Comparison of ENCODE assay signal across 16 cellular contexts in genomic region chr2:80002112-80002511, GRCh38.
DNase-seq lines count a peak whose midpoint lies in the region; ATAC-seq and TF ChIP-seq lines count a peak whose summit lies in the region.
"Had no signal": no experiment of that assay in that cellular context is flagged by ENCODE, and none has a peak within 500 bp of the region (broad histone marks: within the 10 kb centered on the region; RNA-seq: fewer than 3 reads in every experiment).

No MANE protein-coding gene starts in this region.

- WGBS in mesenchymal stem cell: 88% methylated on average over 2 of the region's 3 CpGs
- WGBS in smooth muscle cell (ENCODE audit: low lambda C conversion rate): 85% methylated on average over 3 of the region's 3 CpGs
- WGBS in heart right ventricle, 2 donors: 66 to 80% methylated on average over 3 of the region's 3 CpGs

- no peak overlapping the region for H3K23ac ChIP-seq in mesenchymal stem cell (ENCODE audit: low read length in 2 of 2)

- H3K36me3 ChIP-seq in mesenchymal stem cell (ENCODE audit: control insufficient read depth in 1 of 2, insufficient read depth in 2 of 2, low read depth in 1 of 2, low read length in 2 of 2) (no peaks in the 10 kb centered on the region), smooth muscle cell (ENCODE audit: low read depth) (no peaks in the 10 kb centered on the region), heart right ventricle (no peaks in the 10 kb centered on the region)
- H3K36me3 ChIP-seq: BLaER1 had no signal

- H2BK120ac ChIP-seq in mesenchymal stem cell (ENCODE audit: low read depth, low read length): no peak overlapping the region

- peaks cover 48% of the 10 kb centered on the region for H3K4me1 Mint-ChIP-seq in HFFc6 (ENCODE audit: low read depth)
- H3K4me1 Mint-ChIP-seq: CD8-positive, alpha-beta memory T cell; IgD-negative memory B cell had no signal

- no peak overlapping the region for H2AK5ac ChIP-seq in mesenchymal stem cell (ENCODE audit: low read length, severe bottlenecking)

- H3K27ac ChIP-seq in mesenchymal stem cell (ENCODE audit: low read length, poor library complexity, severe bottlenecking): peak overlapping the region; percentile 58
- peak overlapping the region; percentile 17 for H3K27ac ChIP-seq in smooth muscle cell (ENCODE audit: low read depth)
- no peak overlapping the region for H3K27ac ChIP-seq in heart right ventricle
- H3K27ac ChIP-seq: A549, BLaER1 had no signal

- no peak overlapping the region for H3K18ac ChIP-seq in mesenchymal stem cell (ENCODE audit: low read depth in 1 of 2, low read length in 2 of 2)

- H3F3A ChIP-seq in smooth muscle cell (ENCODE audit: low read depth): peaks cover 21% of the 10 kb centered on the region

- peak overlapping the region; percentile 58 for H3K4me3 Mint-ChIP-seq in HFFc6
- H3K4me3 Mint-ChIP-seq: CD8-positive, alpha-beta memory T cell; IgD-negative memory B cell had no signal

- peaks cover under 1% of the 10 kb centered on the region; the same call in 1 of the 2 replicates for H3K27me3 Mint-ChIP-seq in HFFc6 (ENCODE audit: insufficient read depth)
- H3K27me3 Mint-ChIP-seq: CD8-positive, alpha-beta memory T cell; IgD-negative memory B cell had no signal

- H2BK15ac ChIP-seq in mesenchymal stem cell (ENCODE audit: low read depth, poor library complexity, severe bottlenecking): no peak overlapping the region

- H3K4ac ChIP-seq in mesenchymal stem cell (ENCODE audit: low read depth in 1 of 2, low read length in 2 of 2): no peak overlapping the region

- no peak overlapping the region for H4K8ac ChIP-seq in mesenchymal stem cell (ENCODE audit: low read length)

- H3K14ac ChIP-seq in mesenchymal stem cell (ENCODE audit: low read length in 2 of 2): no peak overlapping the region

- H3K27me3 ChIP-seq in mesenchymal stem cell (ENCODE audit: control insufficient read depth in 1 of 2, insufficient read depth in 1 of 2, low read length in 2 of 2) (no peaks in the 10 kb centered on the region), smooth muscle cell (ENCODE audit: low read depth) (no peaks in the 10 kb centered on the region), heart right ventricle (peaks cover 0 to 7% (median 3%) of the 10 kb centered on the region in 7 donors)
- H3K27me3 ChIP-seq: BLaER1 had no signal

- H3K9me3 Mint-ChIP-seq in HFFc6: no peaks in the 10 kb centered on the region

- ATAC-seq in SK-N-SH treated with all-trans-retinoic acid at 6 μM for 48 hours: peak; percentile 45; the same call in 2 of the 3 replicates
- no peak for ATAC-seq in heart right ventricle
- ATAC-seq: A549 had no signal

- H2BK12ac ChIP-seq in mesenchymal stem cell (ENCODE audit: low read length in 2 of 2): no peak overlapping the region

- no peak overlapping the region for H4K91ac ChIP-seq in mesenchymal stem cell (ENCODE audit: low read length)

- no peak overlapping the region for H2BK5ac ChIP-seq in mesenchymal stem cell (ENCODE audit: low read depth, low read length, poor library complexity, severe bottlenecking)

- H3K9ac ChIP-seq in mesenchymal stem cell (ENCODE audit: low read length) (no peak overlapping the region), smooth muscle cell (ENCODE audit: low read depth) (no peak overlapping the region)
- H3K9ac ChIP-seq: BLaER1 had no signal

- no peaks in the 10 kb centered on the region for H3K79me1 ChIP-seq in mesenchymal stem cell (replicated peaks; ENCODE audit: low read length, poor library complexity, severe bottlenecking)

- peak overlapping the region; percentile 73 for H3K27ac Mint-ChIP-seq in HFFc6
- H3K27ac Mint-ChIP-seq: CD8-positive, alpha-beta memory T cell; IgD-negative memory B cell had no signal

- H3K4me2 ChIP-seq in mesenchymal stem cell (ENCODE audit: low read length, poor library complexity, severe bottlenecking) (no peak overlapping the region), smooth muscle cell (peak overlapping the region; percentile 30)
- H3K4me2 ChIP-seq: A549, BLaER1 had no signal

- H3K9me3 ChIP-seq in mesenchymal stem cell (ENCODE audit: control insufficient read depth, low read length) (no peaks in the 10 kb centered on the region), smooth muscle cell (replicated peaks; ENCODE audit: low read depth) (no peaks in the 10 kb centered on the region), heart right ventricle (no peaks in the 10 kb centered on the region)
- H3K9me3 ChIP-seq: A549, BLaER1, Caco-2 had no signal

- no peaks in the 10 kb centered on the region for H3K79me2 ChIP-seq in smooth muscle cell (ENCODE audit: low read depth)

- no peak for TF ChIP-seq CTCF in HFFc6 (IDR thresholded peaks at IDR 0.05)
- no peak for TF ChIP-seq CTCF in smooth muscle cell (IDR thresholded peaks at IDR 0.05; ENCODE audit: borderline replicate concordance, insufficient read depth, poor library complexity, severe bottlenecking)
- TF ChIP-seq CTCF in heart right ventricle (IDR thresholded peaks at IDR 0.05): no peak

- H3K4me1 ChIP-seq in mesenchymal stem cell (ENCODE audit: control insufficient read depth, insufficient read depth, low read depth, low read length) (no peaks in the 10 kb centered on the region), smooth muscle cell (ENCODE audit: low read depth) (peaks cover 11% of the 10 kb centered on the region), heart right ventricle (no peaks in the 10 kb centered on the region)
- H3K4me1 ChIP-seq: A549, BLaER1 had no signal

- no peaks in the 10 kb centered on the region for H4K20me1 ChIP-seq in smooth muscle cell (ENCODE audit: low read depth)
- H4K20me1 ChIP-seq: BLaER1 had no signal

- no peak overlapping the region for H2AFZ ChIP-seq in mesenchymal stem cell (ENCODE audit: low read depth, low read length)
- H2AFZ ChIP-seq in smooth muscle cell (ENCODE audit: low read depth): no peak overlapping the region

- H3K4me3 ChIP-seq in mesenchymal stem cell (ENCODE audit: insufficient read depth in 1 of 2, low read depth in 1 of 2, low read length in 2 of 2) (no peak overlapping the region), smooth muscle cell (no peak overlapping the region), heart right ventricle (no peak overlapping the region)
- H3K4me3 ChIP-seq: A549, BLaER1 had no signal

- intact Hi-C loops in heart right ventricle (cut with DNase I): no loop called here

- no peaks in the 10 kb centered on the region for H3K36me3 Mint-ChIP-seq in HFFc6 (ENCODE audit: low read depth)
- H3K36me3 Mint-ChIP-seq: CD8-positive, alpha-beta memory T cell; IgD-negative memory B cell had no signal

- no peak for DNase-seq in HFFc6
- DNase-seq in mesenchymal stem cell: no peak
- DNase-seq in smooth muscle cell (lab: John Stamatoyannopoulos, UW; ENCODE audit: unreplicated experiment): no peak
- no peak for DNase-seq in heart right ventricle
- no peak for DNase-seq in H4 (ENCODE audit: low spot score)
- no peak for DNase-seq in SHP77 treated with DMSO at 0.1 percent for 48 hours (lab: John Stamatoyannopoulos, UW)
- DNase-seq in hypothalamus (lab: John Stamatoyannopoulos, UW): no peak
- DNase-seq: AML-193; CD8-positive, alpha-beta memory T cell; DND-41; GDM1 had no signal

TF ChIP-seq in SK-N-SH treated with all-trans-retinoic acid at 6 μM for 48 hours, 23 proteins besides CTCF, POLR2A, EP300 and RAD21:
- no peak for TF ChIP-seq CSDC2 (CRISPR knock-in tag; IDR thresholded peaks at IDR 0.05)
- TF ChIP-seq, protein P1, sequence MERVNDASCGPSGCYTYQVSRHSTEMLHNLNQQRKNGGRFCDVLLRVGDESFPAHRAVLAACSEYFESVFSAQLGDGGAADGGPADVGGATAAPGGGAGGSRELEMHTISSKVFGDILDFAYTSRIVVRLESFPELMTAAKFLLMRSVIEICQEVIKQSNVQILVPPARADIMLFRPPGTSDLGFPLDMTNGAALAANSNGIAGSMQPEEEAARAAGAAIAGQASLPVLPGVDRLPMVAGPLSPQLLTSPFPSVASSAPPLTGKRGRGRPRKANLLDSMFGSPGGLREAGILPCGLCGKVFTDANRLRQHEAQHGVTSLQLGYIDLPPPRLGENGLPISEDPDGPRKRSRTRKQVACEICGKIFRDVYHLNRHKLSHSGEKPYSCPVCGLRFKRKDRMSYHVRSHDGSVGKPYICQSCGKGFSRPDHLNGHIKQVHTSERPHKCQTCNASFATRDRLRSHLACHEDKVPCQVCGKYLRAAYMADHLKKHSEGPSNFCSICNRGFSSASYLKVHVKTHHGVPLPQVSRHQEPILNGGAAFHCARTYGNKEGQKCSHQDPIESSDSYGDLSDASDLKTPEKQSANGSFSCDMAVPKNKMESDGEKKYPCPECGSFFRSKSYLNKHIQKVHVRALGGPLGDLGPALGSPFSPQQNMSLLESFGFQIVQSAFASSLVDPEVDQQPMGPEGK (CRISPR knock-in tag; IDR thresholded peaks at IDR 0.05; ENCODE audit: borderline replicate concordance): no peak
- no peak for TF ChIP-seq ZNF565 (CRISPR knock-in tag; conservative IDR thresholded peaks at IDR 0.05; ENCODE audit: low read depth)
- no peak for TF ChIP-seq ISL1 (CRISPR knock-in tag; IDR thresholded peaks at IDR 0.05)

Comparison
In these comparisons a context has a peak if more than half of its experiments do, and no peak if none do; other contexts are left out.
1. H3K27ac ChIP-seq: peak in mesenchymal stem cell (single experiment) and smooth muscle cell (single experiment); none in heart right ventricle (0 of 10).